In genomic region chr9:121700165-121700830, GRCh38 we compare ENCODE assay signal across 8 cellular contexts. TPM values are rescaled to one million over a fixed set of nuclear protein-coding genes. Genes with fewer than 3 reads are reported as not detected.
DNase-seq lines count a peak whose midpoint lies in the region; ATAC-seq and TF ChIP-seq lines count a peak whose summit lies in the region.

No MANE protein-coding gene starts in this region.

- peak overlapping the region; percentile 68 to 87 (median 72) for H3K4me3 Mint-ChIP-seq in IgD-negative memory B cell
- no peak overlapping the region for H3K4me3 Mint-ChIP-seq in activated CD8-positive, alpha-beta T cell treated with anti-CD3 and anti-CD28 coated beads, Interleukin-2, amount 10 ng/mL, durations not matched to agents 7 days and 5 days
- peak overlapping the region; percentile 79 for H3K4me3 Mint-ChIP-seq in osteocyte (ENCODE audit: unreplicated experiment)

- H3K9me3 Mint-ChIP-seq in IgD-negative memory B cell (no peaks in the 10 kb centered on the region), osteocyte (ENCODE audit: unreplicated experiment) (no peaks in the 10 kb centered on the region)
- H3K9me3 Mint-ChIP-seq in activated CD8-positive, alpha-beta T cell treated with anti-CD3 and anti-CD28 coated beads, Interleukin-2, amount 10 ng/mL, durations not matched to agents 7 days and 5 days (ENCODE audit: insufficient read depth) = no peaks in the 10 kb centered on the region

- H3K4me1 Mint-ChIP-seq in IgD-negative memory B cell = peaks cover 0 to 12% (median 3%) of the 10 kb centered on the region in 3 donors
- peaks cover 14% of the 10 kb centered on the region for H3K4me1 Mint-ChIP-seq in activated CD8-positive, alpha-beta T cell treated with anti-CD3 and anti-CD28 coated beads, Interleukin-2, amount 10 ng/mL, durations not matched to agents 7 days and 5 days (ENCODE audit: low read depth)
- peaks cover 28% of the 10 kb centered on the region for H3K4me1 Mint-ChIP-seq in osteocyte (ENCODE audit: unreplicated experiment)

- H3K36me3 Mint-ChIP-seq in IgD-negative memory B cell (no peaks in the 10 kb centered on the region), osteocyte (ENCODE audit: unreplicated experiment) (no peaks in the 10 kb centered on the region)
- no peaks in the 10 kb centered on the region for H3K36me3 Mint-ChIP-seq in activated CD8-positive, alpha-beta T cell treated with anti-CD3 and anti-CD28 coated beads, Interleukin-2, amount 10 ng/mL, durations not matched to agents 7 days and 5 days (ENCODE audit: low read depth)

- DNase-seq in EH (ENCODE audit: low read depth) (peak; percentile 67), head of caudate nucleus (peak in 36 of 42 donors; percentile 39 to 76 (median 56)), osteocyte (ENCODE audit: extremely low spot score, unreplicated experiment) (no peak), NCI-H2107 (lab: John Stamatoyannopoulos, UW) (no peak)
- peak; percentile 34 for DNase-seq in activated CD8-positive, alpha-beta T cell treated with anti-CD3 and anti-CD28 coated beads, Interleukin-2, amount 10 ng/mL, durations not matched to agents 7 days and 5 days
- DNase-seq in NK-92 treated with Interleukin-12 subunit alpha and Interleukin-12 subunit beta, amount 100 ng/mL, for 24 hours (lab: John Stamatoyannopoulos, UW) = no peak

- peaks cover 40% of the 10 kb centered on the region for H3K27me3 Mint-ChIP-seq in IgD-negative memory B cell
- H3K27me3 Mint-ChIP-seq in activated CD8-positive, alpha-beta T cell treated with anti-CD3 and anti-CD28 coated beads, Interleukin-2, amount 10 ng/mL, durations not matched to agents 7 days and 5 days (ENCODE audit: low read depth) = peaks cover 63% of the 10 kb centered on the region
- H3K27me3 Mint-ChIP-seq in osteocyte (ENCODE audit: unreplicated experiment) = no peaks in the 10 kb centered on the region

- peak; percentile 67 for TF ChIP-seq CTCF in osteocyte (IDR thresholded peaks at IDR 0.05)

- peak; percentile 25 for ATAC-seq in activated CD8-positive, alpha-beta T cell treated with anti-CD3 and anti-CD28 coated beads, Interleukin-2, amount 10 ng/mL, durations not matched to agents 7 days and 5 days
- no peak for ATAC-seq in HG02759 (IDR thresholded peaks at IDR 0.05; ENCODE audit: unreplicated experiment)

- POLR2A ChIA-PET in activated CD8-positive, alpha-beta T cell treated with anti-CD3 and anti-CD28 coated beads, Interleukin-2, amount 10 ng/mL, durations not matched to agents 7 days and 5 days (lab: Charles Lee) = no interaction called here

- CTCF ChIA-PET in activated CD8-positive, alpha-beta T cell treated with anti-CD3 and anti-CD28 coated beads, Interleukin-2, amount 10 ng/mL, durations not matched to agents 7 days and 5 days (lab: Charles Lee) = interaction anchor here (0.7 to 1.2 kb wide), 3 partner anchors 48 to 284 kb away, joined by 3 read pairs; no protein-coding TSS in a partner anchor

- intact Hi-C loops in head of caudate nucleus (cut with DNase I) = no loop called here

- H3K27ac Mint-ChIP-seq in IgD-negative memory B cell = peak overlapping the region in 1 of 3 donors; percentile 59
- H3K27ac Mint-ChIP-seq in activated CD8-positive, alpha-beta T cell treated with anti-CD3 and anti-CD28 coated beads, Interleukin-2, amount 10 ng/mL, durations not matched to agents 7 days and 5 days = no peak overlapping the region
- H3K27ac Mint-ChIP-seq in osteocyte (ENCODE audit: unreplicated experiment) = no peak overlapping the region

RNA-seq across cellular contexts. Expression of gene DAB2IP, which starts 48.9 kb away (rescaled TPM):
- polyA plus RNA-seq in IgD-negative memory B cell = not detected
- total RNA-seq in activated CD8-positive, alpha-beta T cell treated with anti-CD3 and anti-CD28 coated beads, Interleukin-2, amount 10 ng/mL, durations not matched to agents 7 days and 5 days = under 1 TPM; 0.08 to 0.13 TPM
- 43.6 and 47.9 TPM in 2 replicates for total RNA-seq in osteocyte

Comparison
In these comparisons a context has a peak if more than half of its experiments do, and no peak if none do; other contexts are left out.
1. DNase-seq: peak in EH (single experiment), activated CD8-positive, alpha-beta T cell treated with anti-CD3 and anti-CD28 coated beads, Interleukin-2, amount 10 ng/mL, durations not matched to agents 7 days and 5 days (single experiment) and head of caudate nucleus (36 of 42); none in osteocyte (single experiment), NK-92 treated with Interleukin-12 subunit alpha and Interleukin-12 subunit beta, amount 100 ng/mL, for 24 hours (single experiment) and NCI-H2107 (single experiment).
2. RNA of gene DAB2IP, which starts 48.9 kb away (total RNA-seq): 43.6 to 47.9 TPM in osteocyte; 0.08 to 0.13 TPM in activated CD8-positive, alpha-beta T cell treated with anti-CD3 and anti-CD28 coated beads, Interleukin-2, amount 10 ng/mL, durations not matched to agents 7 days and 5 days; every median in the first group is over 10 times any median in the second.